1 cellular context compared by ENCODE assay signal in the genomic region with DNA sequence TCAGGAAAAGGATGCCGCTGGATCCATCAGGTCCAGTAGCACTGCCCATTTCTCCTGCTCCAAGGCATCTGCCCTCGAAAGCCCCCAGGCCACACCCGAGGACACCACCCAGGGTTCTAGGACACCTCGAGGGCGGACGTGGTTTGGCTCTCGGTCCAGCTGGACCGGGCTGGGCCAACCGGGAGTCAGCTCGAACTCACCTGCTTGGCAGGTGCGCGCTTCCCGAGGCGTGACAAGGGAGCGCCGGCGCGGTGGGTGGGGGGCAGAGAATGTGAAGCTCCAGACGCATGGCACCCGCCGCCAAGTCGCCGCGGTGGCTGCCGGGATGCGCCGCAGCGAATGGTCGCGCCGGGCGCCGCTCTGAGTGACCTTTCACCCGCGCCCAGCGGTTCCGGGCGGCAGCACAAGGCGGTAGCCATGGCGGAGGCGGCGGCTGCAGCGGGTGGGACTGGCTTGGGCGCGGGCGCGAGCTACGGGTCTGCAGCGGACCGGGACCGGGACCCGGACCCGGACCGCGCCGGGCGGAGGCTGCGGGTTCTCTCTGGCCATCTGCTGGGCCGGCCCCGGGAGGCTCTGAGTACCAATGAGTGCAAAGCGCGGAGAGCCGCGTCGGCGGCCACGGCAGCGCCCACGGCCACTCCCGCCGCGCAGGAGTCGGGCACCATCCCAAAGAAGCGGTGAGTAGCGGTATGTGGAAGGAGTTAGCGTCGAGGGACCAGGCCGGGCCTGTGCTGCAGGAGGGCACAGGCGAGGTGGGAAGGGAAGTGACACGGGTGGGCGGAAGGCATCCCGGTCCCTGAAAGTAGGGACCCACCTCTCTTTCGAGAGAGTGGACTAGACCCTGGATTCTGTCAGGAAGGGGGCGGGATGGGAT.
TF ChIP-seq lines count a peak whose summit lies in the region.

Gene AGPS, plus strand, starts transcription at position 401 of the 874 bp plus-strand sequence. Its CDS starts 17 bp downstream, at position 418.

TF ChIP-seq in GM12878, 131 proteins besides CTCF, POLR2A, EP300 and RAD21 (continued from another document and continues in another):
- TF ChIP-seq, protein P1, sequence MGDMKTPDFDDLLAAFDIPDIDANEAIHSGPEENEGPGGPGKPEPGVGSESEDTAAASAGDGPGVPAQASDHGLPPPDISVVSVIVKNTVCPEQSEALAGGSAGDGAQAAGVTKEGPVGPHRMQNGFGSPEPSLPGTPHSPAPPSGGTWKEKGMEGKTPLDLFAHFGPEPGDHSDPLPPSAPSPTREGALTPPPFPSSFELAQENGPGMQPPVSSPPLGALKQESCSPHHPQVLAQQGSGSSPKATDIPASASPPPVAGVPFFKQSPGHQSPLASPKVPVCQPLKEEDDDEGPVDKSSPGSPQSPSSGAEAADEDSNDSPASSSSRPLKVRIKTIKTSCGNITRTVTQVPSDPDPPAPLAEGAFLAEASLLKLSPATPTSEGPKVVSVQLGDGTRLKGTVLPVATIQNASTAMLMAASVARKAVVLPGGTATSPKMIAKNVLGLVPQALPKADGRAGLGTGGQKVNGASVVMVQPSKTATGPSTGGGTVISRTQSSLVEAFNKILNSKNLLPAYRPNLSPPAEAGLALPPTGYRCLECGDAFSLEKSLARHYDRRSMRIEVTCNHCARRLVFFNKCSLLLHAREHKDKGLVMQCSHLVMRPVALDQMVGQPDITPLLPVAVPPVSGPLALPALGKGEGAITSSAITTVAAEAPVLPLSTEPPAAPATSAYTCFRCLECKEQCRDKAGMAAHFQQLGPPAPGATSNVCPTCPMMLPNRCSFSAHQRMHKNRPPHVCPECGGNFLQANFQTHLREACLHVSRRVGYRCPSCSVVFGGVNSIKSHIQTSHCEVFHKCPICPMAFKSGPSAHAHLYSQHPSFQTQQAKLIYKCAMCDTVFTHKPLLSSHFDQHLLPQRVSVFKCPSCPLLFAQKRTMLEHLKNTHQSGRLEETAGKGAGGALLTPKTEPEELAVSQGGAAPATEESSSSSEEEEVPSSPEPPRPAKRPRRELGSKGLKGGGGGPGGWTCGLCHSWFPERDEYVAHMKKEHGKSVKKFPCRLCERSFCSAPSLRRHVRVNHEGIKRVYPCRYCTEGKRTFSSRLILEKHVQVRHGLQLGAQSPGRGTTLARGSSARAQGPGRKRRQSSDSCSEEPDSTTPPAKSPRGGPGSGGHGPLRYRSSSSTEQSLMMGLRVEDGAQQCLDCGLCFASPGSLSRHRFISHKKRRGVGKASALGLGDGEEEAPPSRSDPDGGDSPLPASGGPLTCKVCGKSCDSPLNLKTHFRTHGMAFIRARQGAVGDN (IDR thresholded peaks at IDR 0.05), result peak; percentile 100
- TF ChIP-seq MXI1 (IDR thresholded peaks at IDR 0.05; ENCODE audit: low read depth, low read length) (peak; percentile 38; the same call in 1 of the 2 replicates), NR2F1 (conservative IDR thresholded peaks at IDR 0.05) (peak; percentile 99), EED (IDR thresholded peaks at IDR 0.05; ENCODE audit: low read depth) (peak; percentile 52; the same call in 1 of the 2 replicates), SUPT20H (IDR thresholded peaks at IDR 0.05; ENCODE audit: borderline replicate concordance, control insufficient read depth, low read depth, low read length) (no peak), TCF3 (IDR thresholded peaks at IDR 0.05; ENCODE audit: borderline replicate concordance, insufficient read depth, low read depth, low read length) (no peak), HDGF (IDR thresholded peaks at IDR 0.05) (0 out of 2 replicates have a peak, but pooled peaks have one; percentile 13), NBN (IDR thresholded peaks at IDR 0.05) (peak; percentile 57), POLR2AphosphoS5 (IDR thresholded peaks at IDR 0.05; ENCODE audit: low read length) (peak; percentile 82), MYC (IDR thresholded peaks at IDR 0.05; ENCODE audit: insufficient read depth, insufficient read length, insufficient replicate concordance, low read length, severe bottlenecking) (peak; percentile 85), SREBF2 (IDR thresholded peaks at IDR 0.05; ENCODE audit: low read length) (no peak), SP1 (IDR thresholded peaks at IDR 0.05; ENCODE audit: low read depth, low read length) (peak; percentile 17), E4F1 (IDR thresholded peaks at IDR 0.05; ENCODE audit: borderline replicate concordance, partially characterized antibody) (no peak), MAX (IDR thresholded peaks at IDR 0.05; ENCODE audit: low read depth, low read length) (peak; percentile 85), NFXL1 (IDR thresholded peaks at IDR 0.05; ENCODE audit: borderline replicate concordance) (no peak), SMARCA5 (IDR thresholded peaks at IDR 0.05) (0 out of 2 replicates have a peak, but pooled peaks have one; percentile 45), SIN3A (IDR thresholded peaks at IDR 0.05; ENCODE audit: low read depth, low read length) (0 out of 2 replicates have a peak, but pooled peaks have one; percentile 59), NRF1 (conservative IDR thresholded peaks at IDR 0.05; ENCODE audit: low read depth, low read length) (no peak), IKZF1 (conservative IDR thresholded peaks at IDR 0.05) (peak; percentile 80), ZBED1 (IDR thresholded peaks at IDR 0.05; ENCODE audit: borderline replicate concordance) (no peak), BACH1 (IDR thresholded peaks at IDR 0.05; ENCODE audit: borderline replicate concordance) (peak; percentile 57; the same call in 1 of the 2 replicates), CREM (IDR thresholded peaks at IDR 0.05; ENCODE audit: low read depth) (0 out of 2 replicates have a peak, but pooled peaks have one; percentile 60), RB1 (IDR thresholded peaks at IDR 0.05; ENCODE audit: borderline replicate concordance) (peak; percentile 50; the same call in 1 of the 2 replicates), PML (IDR thresholded peaks at IDR 0.05; ENCODE audit: low read length) (peak; percentile 82; the same call in 1 of the 2 replicates), TBL1XR1 (IDR thresholded peaks at IDR 0.05; ENCODE audit: low read depth, low read length) (peak; percentile 43; the same call in 1 of the 2 replicates), REST (IDR thresholded peaks at IDR 0.05; ENCODE audit: low read depth, low read length) (0 out of 2 replicates have a peak, but pooled peaks have one; percentile 22), ZBTB11 (CRISPR knock-in tag; IDR thresholded peaks at IDR 0.05) (no peak), YY1 (IDR thresholded peaks at IDR 0.05; ENCODE audit: low read depth, low read length) (peak; percentile 93), TAF1 (IDR thresholded peaks at IDR 0.05; ENCODE audit: borderline replicate concordance, low read depth, low read length) (peak; percentile 95), POU2F2 (IDR thresholded peaks at IDR 0.05; ENCODE audit: borderline replicate concordance, low read depth, low read length) (peak; percentile 11; the same call in 1 of the 3 replicates), CHD2 (IDR thresholded peaks at IDR 0.05; ENCODE audit: borderline replicate concordance, low read depth, low read length) (peak; percentile 47; the same call in 1 of the 2 replicates), GATAD2B (conservative IDR thresholded peaks at IDR 0.05; ENCODE audit: low read depth) (peak; percentile 92), TCF12 (IDR thresholded peaks at IDR 0.05; ENCODE audit: low read depth, low read length) (0 out of 2 replicates have a peak, but pooled peaks have one; percentile 36)
- TF ChIP-seq, protein P2, sequence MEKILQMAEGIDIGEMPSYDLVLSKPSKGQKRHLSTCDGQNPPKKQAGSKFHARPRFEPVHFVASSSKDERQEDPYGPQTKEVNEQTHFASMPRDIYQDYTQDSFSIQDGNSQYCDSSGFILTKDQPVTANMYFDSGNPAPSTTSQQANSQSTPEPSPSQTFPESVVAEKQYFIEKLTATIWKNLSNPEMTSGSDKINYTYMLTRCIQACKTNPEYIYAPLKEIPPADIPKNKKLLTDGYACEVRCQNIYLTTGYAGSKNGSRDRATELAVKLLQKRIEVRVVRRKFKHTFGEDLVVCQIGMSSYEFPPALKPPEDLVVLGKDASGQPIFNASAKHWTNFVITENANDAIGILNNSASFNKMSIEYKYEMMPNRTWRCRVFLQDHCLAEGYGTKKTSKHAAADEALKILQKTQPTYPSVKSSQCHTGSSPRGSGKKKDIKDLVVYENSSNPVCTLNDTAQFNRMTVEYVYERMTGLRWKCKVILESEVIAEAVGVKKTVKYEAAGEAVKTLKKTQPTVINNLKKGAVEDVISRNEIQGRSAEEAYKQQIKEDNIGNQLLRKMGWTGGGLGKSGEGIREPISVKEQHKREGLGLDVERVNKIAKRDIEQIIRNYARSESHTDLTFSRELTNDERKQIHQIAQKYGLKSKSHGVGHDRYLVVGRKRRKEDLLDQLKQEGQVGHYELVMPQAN (conservative IDR thresholded peaks at IDR 0.05), result peak; percentile 79; the same call in 1 of the 2 replicates
- TF ChIP-seq, protein P3, sequence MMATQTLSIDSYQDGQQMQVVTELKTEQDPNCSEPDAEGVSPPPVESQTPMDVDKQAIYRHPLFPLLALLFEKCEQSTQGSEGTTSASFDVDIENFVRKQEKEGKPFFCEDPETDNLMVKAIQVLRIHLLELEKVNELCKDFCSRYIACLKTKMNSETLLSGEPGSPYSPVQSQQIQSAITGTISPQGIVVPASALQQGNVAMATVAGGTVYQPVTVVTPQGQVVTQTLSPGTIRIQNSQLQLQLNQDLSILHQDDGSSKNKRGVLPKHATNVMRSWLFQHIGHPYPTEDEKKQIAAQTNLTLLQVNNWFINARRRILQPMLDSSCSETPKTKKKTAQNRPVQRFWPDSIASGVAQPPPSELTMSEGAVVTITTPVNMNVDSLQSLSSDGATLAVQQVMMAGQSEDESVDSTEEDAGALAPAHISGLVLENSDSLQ (IDR thresholded peaks at IDR 0.05), result peak; percentile 74
